Comparison of ENCODE assay signal across 33 cellular contexts in the genomic region with DNA sequence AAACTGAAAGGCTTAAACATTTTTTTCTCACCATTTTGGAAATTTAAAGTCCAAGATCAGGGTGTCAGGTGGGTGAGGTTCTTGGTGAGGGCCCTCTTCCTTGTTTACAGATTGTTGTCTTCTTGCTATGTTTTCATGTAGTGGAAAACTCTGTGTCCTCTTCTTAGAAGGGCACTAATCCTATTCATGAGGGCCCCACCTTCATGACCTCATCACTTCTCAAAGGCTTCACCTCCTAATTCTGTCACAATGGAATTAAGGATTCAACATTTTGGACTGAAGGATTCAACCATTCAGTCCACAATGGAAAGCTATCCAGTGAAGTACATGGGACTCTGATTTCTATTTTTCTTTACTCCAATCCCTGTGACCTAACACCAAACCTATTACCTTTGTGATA. TPM values are rescaled to one million over a fixed set of nuclear protein-coding genes. Genes with fewer than 3 reads are reported as not detected.
"Had no signal": no experiment of that assay in that cellular context is flagged by ENCODE, and none has a peak within 500 bp of the region (broad histone marks: within the 10 kb centered on the region; RNA-seq: fewer than 3 reads in every experiment).

No MANE protein-coding gene starts in this region.

- H3K9me3 ChIP-seq: ascending aorta had no signal

- H3K9ac ChIP-seq: KMS-11 had no signal

- H3K36me3 Mint-ChIP-seq: activated naive CD4-positive, alpha-beta T cell treated with anti-CD3 and anti-CD28 coated beads, Interleukin-2, amount 50 U/mL, for 24 hours; activated naive CD8-positive, alpha-beta T cell treated with anti-CD3 and anti-CD28 coated beads, Interleukin-2, amount 10 ng/mL, durations not matched to agents 7 days and 5 days had no signal

- H3K27ac Mint-ChIP-seq: activated CD8-positive, alpha-beta T cell treated with anti-CD3 and anti-CD28 coated beads for 36 hours; activated naive CD4-positive, alpha-beta T cell treated with anti-CD3 and anti-CD28 coated beads, Interleukin-2, amount 50 U/mL, for 24 hours; activated naive CD8-positive, alpha-beta T cell treated with anti-CD3 and anti-CD28 coated beads, Interleukin-2, amount 10 ng/mL, durations not matched to agents 7 days and 5 days; activated T-helper 2 cell treated with anti-CD3 and anti-CD28 coated beads, Interferon-gamma antibody, Interleukin-2, Interleukin-4, amounts not matched to agents 10 μg/mL and 5 μg/mL and 100 μg/mL, durations not matched to agents 14 hours and 24 hours and 36 hours had no signal

- ATAC-seq: activated CD8-positive, alpha-beta T cell treated with anti-CD3 and anti-CD28 coated beads for 36 hours; Right ventricle myocardium inferior had no signal

- H3K9me3 Mint-ChIP-seq: activated naive CD4-positive, alpha-beta T cell treated with anti-CD3 and anti-CD28 coated beads, Interleukin-2, amount 50 U/mL, for 24 hours; activated T-helper 2 cell treated with anti-CD3 and anti-CD28 coated beads, Interferon-gamma antibody, Interleukin-2, Interleukin-4, amounts not matched to agents 10 μg/mL and 5 μg/mL and 100 μg/mL, durations not matched to agents 14 hours and 24 hours and 36 hours had no signal

- H3K27me3 Mint-ChIP-seq: activated CD8-positive, alpha-beta T cell treated with anti-CD3 and anti-CD28 coated beads for 36 hours; activated naive CD4-positive, alpha-beta T cell treated with anti-CD3 and anti-CD28 coated beads, Interleukin-2, amount 50 U/mL, for 24 hours; activated naive CD8-positive, alpha-beta T cell treated with anti-CD3 and anti-CD28 coated beads, Interleukin-2, amount 10 ng/mL, durations not matched to agents 7 days and 5 days; central memory CD8-positive, alpha-beta T cell had no signal

- H3K4me1 ChIP-seq: ascending aorta had no signal

- H3K36me3 ChIP-seq: ascending aorta, cardiac muscle cell, WERI-Rb-1 had no signal

- H3K4me3 Mint-ChIP-seq: activated CD8-positive, alpha-beta T cell treated with anti-CD3 and anti-CD28 coated beads for 36 hours; activated naive CD4-positive, alpha-beta T cell treated with anti-CD3 and anti-CD28 coated beads, Interleukin-2, amount 50 U/mL, for 24 hours; activated naive CD8-positive, alpha-beta T cell treated with anti-CD3 and anti-CD28 coated beads, Interleukin-2, amount 10 ng/mL, durations not matched to agents 7 days and 5 days; central memory CD8-positive, alpha-beta T cell had no signal

- H2AFZ ChIP-seq: PC-9 had no signal

- H3K4me2 ChIP-seq: KMS-11, PC-9 had no signal

- H3K4me1 Mint-ChIP-seq: activated naive CD4-positive, alpha-beta T cell treated with anti-CD3 and anti-CD28 coated beads, Interleukin-2, amount 50 U/mL, for 24 hours; activated naive CD8-positive, alpha-beta T cell treated with anti-CD3 and anti-CD28 coated beads, Interleukin-2, amount 10 ng/mL, durations not matched to agents 7 days and 5 days; central memory CD8-positive, alpha-beta T cell had no signal

- H3K27ac ChIP-seq: ascending aorta, cardiac muscle cell, KMS-11, PC-9, RWPE1, WERI-Rb-1 had no signal

- H3K27me3 ChIP-seq: ascending aorta, cardiac muscle cell had no signal

- DNase-seq: activated CD4-positive, alpha-beta T cell treated with anti-CD3 and anti-CD28 coated beads for 1 hour; activated CD4-positive, alpha-beta T cell treated with anti-CD3 and anti-CD28 coated beads for 48 hours; activated CD4-positive, CD25-positive, alpha-beta regulatory T cell; activated CD8-positive, alpha-beta T cell treated with anti-CD3 and anti-CD28 coated beads for 36 hours; activated gamma-delta T cell; activated naive CD4-positive, alpha-beta T cell treated with Interleukin-2 at 50 U/mL for 16 hours; activated naive CD8-positive, alpha-beta T cell treated with anti-CD3 and anti-CD28 coated beads, Interleukin-2, amount 10 ng/mL, durations not matched to agents 7 days and 5 days; activated T-cell treated with anti-CD3 and anti-CD28 coated beads, Interleukin-2, amount 50 U/mL, for 1 hour; amygdala; NCI-H1105; NCI-H1417 treated with DMSO at 0.1 percent for 48 hours; NCI-H1694; NCI-H1930; NCI-H2081 treated with DMSO at 0.1 percent for 48 hours; NCI-H510A; NCI-H526; NCI-H748 treated with DMSO at 0.1 percent for 48 hours; NK-92 treated with Interleukin-12 subunit alpha and Interleukin-12 subunit beta, amount 100 ng/mL, for 24 hours; PC-9; SIG-M5; SW 1271; T-helper 1 cell; T1000; WERI-Rb-1 had no signal

- H3K4me3 ChIP-seq: ascending aorta, cardiac muscle cell, PC-9 had no signal

RNA-seq across cellular contexts. Expression of a gene that starts 27.3 kb away (rescaled TPM):
- total RNA-seq: activated T-helper 2 cell treated with anti-CD3 and anti-CD28 coated beads, Interferon-gamma antibody, Interleukin-2, Interleukin-4, amounts not matched to agents 10 μg/mL and 5 μg/mL and 100 μg/mL, durations not matched to agents 14 hours and 24 hours and 36 hours; ascending aorta; chondrocyte had no signal
- polyA plus RNA-seq: cardiac muscle cell had no signal
